In the genomic region with DNA sequence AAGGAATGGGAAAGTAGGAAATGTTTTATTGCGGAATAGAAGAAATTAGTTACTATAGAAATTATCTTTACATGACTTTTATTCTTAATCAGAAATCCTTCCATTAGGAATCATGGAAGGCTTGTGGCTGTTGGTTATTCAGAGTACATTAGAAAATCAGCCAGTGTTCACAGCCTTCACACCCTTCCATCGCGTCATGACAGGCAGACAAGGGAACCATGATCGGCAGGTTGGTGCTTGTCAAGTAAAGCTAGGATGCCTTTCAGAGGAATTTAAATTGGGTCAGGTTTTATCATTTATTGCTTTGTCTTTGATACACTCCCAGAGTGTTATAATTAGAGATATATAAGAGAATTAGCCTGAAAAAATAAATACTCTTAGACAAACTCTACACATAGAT, we compare ENCODE assay signal across 17 cellular contexts.
"Had no signal": no experiment of that assay in that cellular context is flagged by ENCODE, and none has a peak within 500 bp of the region (broad histone marks: within the 10 kb centered on the region; RNA-seq: fewer than 3 reads in every experiment).

No MANE protein-coding gene starts in this region.

- H3K9me3 ChIP-seq: SK-N-SH had no signal

- ATAC-seq: HepG2, Panc1, PC-3 had no signal

- DNase-seq: IMR-90, Karpas-422, KG1, MM.1S, NCI-H1092 treated with DMSO at 0.1 percent for 48 hours, NCI-H1436, NCI-H187, NCI-H2029, NCI-H2227 treated with DMSO at 0.1 percent for 48 hours, NCI-H524, NCI-H526 treated with DMSO at 0.1 percent for 48 hours, NCI-H748 treated with DMSO at 0.1 percent for 48 hours, PC-3, SHP77, SK-N-SH had no signal
